10 cellular contexts compared by ENCODE assay signal in genomic region chr14:103023881-103024473, GRCh38. TPM values are rescaled to one million over a fixed set of nuclear protein-coding genes. Genes with fewer than 3 reads are reported as not detected.
DNase-seq lines count a peak whose midpoint lies in the region; ATAC-seq and TF ChIP-seq lines count a peak whose summit lies in the region.
"Had no signal": no experiment of that assay in that cellular context is flagged by ENCODE, and none has a peak within 500 bp of the region (broad histone marks: within the 10 kb centered on the region; RNA-seq: fewer than 3 reads in every experiment).

No MANE protein-coding gene starts in this region.

- no peak overlapping the region for H3K9ac ChIP-seq in fibroblast of lung (ENCODE audit: insufficient read depth, low read length)

- DNase-seq in AG20443 (ENCODE audit: low spot score): peak; percentile 55
- DNase-seq in RWPE1 (ENCODE audit: low spot score): no peak
- peak; percentile 57 to 81 for DNase-seq in fibroblast of lung (ENCODE audit: low read depth in 2 of 2)
- DNase-seq in non-pigmented ciliary epithelial cell (ENCODE audit: low read depth): peak; percentile 58
- DNase-seq in amniotic stem cell (lab: John Stamatoyannopoulos, UW): no peak
- DNase-seq in GM13977 (ENCODE audit: low spot score): no peak
- DNase-seq in effector CD4-positive, alpha-beta T cell: no peak
- DNase-seq: natural killer cell, NCI-H526 had no signal

- no peak for ATAC-seq in GM21723 (IDR thresholded peaks at IDR 0.05; ENCODE audit: unreplicated experiment)
- ATAC-seq: natural killer cell had no signal

- H3K27ac ChIP-seq in RWPE1 (peak overlapping the region; percentile 24), fibroblast of lung (ENCODE audit: insufficient read depth, low read length) (peak overlapping the region; percentile 58)

- H3K4me1 ChIP-seq in fibroblast of lung (ENCODE audit: control insufficient read depth, extremely low read depth, insufficient read depth, low read length): peaks cover 8% of the 10 kb centered on the region

- no peaks in the 10 kb centered on the region for H3K36me3 ChIP-seq in fibroblast of lung (ENCODE audit: control insufficient read depth, insufficient read depth, low read length)

- POLR2A ChIA-PET in RWPE1 (lab: Yijun Ruan, JAX; ENCODE audit: low non-redundant PET): no interaction called here

- H4K20me1 ChIP-seq in fibroblast of lung (ENCODE audit: control insufficient read depth, extremely low read depth, insufficient read depth, low read length): no peaks in the 10 kb centered on the region

- CTCF ChIA-PET in RWPE1 (lab: Yijun Ruan, JAX): interaction anchor here (0.7 kb wide), 1 partner anchor 21 kb away, joined by 3 read pairs; no protein-coding TSS in a partner anchor

- in situ Hi-C loops in GM13977 (cut with MboI; ENCODE audit: low pct_unique_long_range_greater_than_20kb, low sequenced_read_pairs, unreplicated experiment): no loop called here

- H3K4me2 ChIP-seq in fibroblast of lung (ENCODE audit: extremely low read depth, insufficient read depth, low read length): peak overlapping the region; percentile 74

- H3K27me3 ChIP-seq in fibroblast of lung (ENCODE audit: control insufficient read depth, insufficient read depth, low read length): no peaks in the 10 kb centered on the region

- peaks cover 66% of the 10 kb centered on the region for H3K79me2 ChIP-seq in fibroblast of lung (ENCODE audit: control insufficient read depth, insufficient read depth, low read length)

- H2AFZ ChIP-seq in fibroblast of lung (ENCODE audit: low read length): peak overlapping the region; percentile 52

- H3K9me3 ChIP-seq in fibroblast of lung (ENCODE audit: control insufficient read depth, insufficient read depth, low read depth, low read length): no peaks in the 10 kb centered on the region

- peak overlapping the region in 2 of 4 experiments; percentile 37 to 45 for H3K4me3 ChIP-seq in fibroblast of lung (replicated peaks in 1 of 4; ENCODE audit: control extremely low read depth in 1 of 4, insufficient read depth in 1 of 4, low read depth in 3 of 4, low read length in 4 of 4)

- TF ChIP-seq CTCF in RWPE1 (conservative IDR thresholded peaks at IDR 0.05; ENCODE audit: low read depth): no peak
- TF ChIP-seq CTCF in fibroblast of lung (conservative IDR thresholded peaks at IDR 0.05 in 1 of 2, IDR thresholded peaks at IDR 0.05 in 1 of 2; ENCODE audit: low read depth in 1 of 2, low read length in 2 of 2): peak in 1 of 2 donors; percentile 2
- TF ChIP-seq CTCF in GM13977 (IDR thresholded peaks at IDR 0.05; ENCODE audit: extremely low read depth, insufficient read depth, missing control alignments): no peak

RNA-seq across cellular contexts. Expression of gene CDC42BPB, which starts 33.4 kb away (rescaled TPM):
- total RNA-seq in fibroblast of lung: 66.8 and 98.3 TPM in 2 replicates
- 44.8 and 53.1 TPM in 2 replicates for polyA plus RNA-seq in fibroblast of lung
- 52.4 and 59.6 TPM in 2 replicates for polyA plus RNA-seq in fibroblast of lung (2012)
- polyA minus RNA-seq in fibroblast of lung (ENCODE audit: low replicate concordance): 258 and 297 TPM in 2 replicates

Comparison
In these comparisons a context has a peak if more than half of its experiments do, and no peak if none do; other contexts are left out.
1. DNase-seq: peak in AG20443 (single experiment), fibroblast of lung (2 of 2) and non-pigmented ciliary epithelial cell (single experiment); none in RWPE1 (single experiment), amniotic stem cell (single experiment), GM13977 (single experiment) and effector CD4-positive, alpha-beta T cell (single experiment).